In genomic region chr3:50121416-50122032, GRCh38 we compare ENCODE assay signal across 7 cellular contexts. TPM values are rescaled to one million over a fixed set of nuclear protein-coding genes. Genes with fewer than 3 reads are reported as not detected.
DNase-seq lines count a peak whose midpoint lies in the region; ATAC-seq and TF ChIP-seq lines count a peak whose summit lies in the region.

No MANE protein-coding gene starts in this region.

- H3K4me3 Mint-ChIP-seq in natural killer cell treated with Interleukin-12 subunit alpha and Interleukin-12 subunit beta and Interleukin-15 and Interleukin-18, amount 100 ng/mL, for 72 hours, result no peak overlapping the region
- no peak overlapping the region for H3K4me3 Mint-ChIP-seq in stimulated activated naive B cell treated with anti-CD40 and anti-IgM and Interleukin-4, amounts not matched to agents 10 μg/mL and 1 μg/mL and 100 μg/mL, for 72 hours

- H3K4me3 ChIP-seq in GM12865 (ENCODE audit: low read depth, low read length), result no peak overlapping the region

- TF ChIP-seq CTCF in GM12865 (IDR thresholded peaks at IDR 0.05; ENCODE audit: insufficient read depth, low read depth, low read length, missing control alignments), result peak; percentile 81

- no peak overlapping the region for H3K27ac Mint-ChIP-seq in natural killer cell treated with Interleukin-12 subunit alpha and Interleukin-12 subunit beta and Interleukin-15 and Interleukin-18, amount 100 ng/mL, for 72 hours
- peak overlapping the region; percentile 31 for H3K27ac Mint-ChIP-seq in stimulated activated naive B cell treated with anti-CD40 and anti-IgM and Interleukin-4, amounts not matched to agents 10 μg/mL and 1 μg/mL and 100 μg/mL, for 72 hours

- peak; percentile 82 for DNase-seq in GM12865 (ENCODE audit: low read depth)
- peak; percentile 32 for DNase-seq in NOMO-1 treated with dmso at 0.1 percent for 144 hours (lab: John Stamatoyannopoulos, UW; ENCODE audit: unreplicated experiment)
- peak; percentile 72 for DNase-seq in activated CD8-positive, alpha-beta memory T cell treated with anti-CD3 and anti-CD28 coated beads, Interleukin-2, amount 50 U/mL, for 4 hours
- no peak for DNase-seq in natural killer cell treated with Interleukin-12 subunit alpha and Interleukin-12 subunit beta and Interleukin-15 and Interleukin-18, amount 100 ng/mL, for 72 hours (ENCODE audit: low spot score)
- DNase-seq in stimulated activated naive B cell treated with anti-CD40 and anti-IgM and Interleukin-4, amounts not matched to agents 10 μg/mL and 1 μg/mL and 100 μg/mL, for 72 hours, result peak; percentile 40

- H3K9me3 Mint-ChIP-seq in natural killer cell treated with Interleukin-12 subunit alpha and Interleukin-12 subunit beta and Interleukin-15 and Interleukin-18, amount 100 ng/mL, for 72 hours, result no peaks in the 10 kb centered on the region
- H3K9me3 Mint-ChIP-seq in stimulated activated naive B cell treated with anti-CD40 and anti-IgM and Interleukin-4, amounts not matched to agents 10 μg/mL and 1 μg/mL and 100 μg/mL, for 72 hours, result no peaks in the 10 kb centered on the region

- no peaks in the 10 kb centered on the region for H3K27me3 Mint-ChIP-seq in natural killer cell treated with Interleukin-12 subunit alpha and Interleukin-12 subunit beta and Interleukin-15 and Interleukin-18, amount 100 ng/mL, for 72 hours
- H3K27me3 Mint-ChIP-seq in stimulated activated naive B cell treated with anti-CD40 and anti-IgM and Interleukin-4, amounts not matched to agents 10 μg/mL and 1 μg/mL and 100 μg/mL, for 72 hours, result no peaks in the 10 kb centered on the region

- peak; percentile 69 for ATAC-seq in HG03066 (IDR thresholded peaks at IDR 0.05; ENCODE audit: low read depth, unreplicated experiment)
- ATAC-seq in esophagus mucosa, result peak; percentile 74
- ATAC-seq in natural killer cell treated with Interleukin-12 subunit alpha and Interleukin-12 subunit beta and Interleukin-15 and Interleukin-18, amount 100 ng/mL, for 72 hours, result peak; percentile 75 to 80
- peak; percentile 88 to 90 for ATAC-seq in stimulated activated naive B cell treated with anti-CD40 and anti-IgM and Interleukin-4, amounts not matched to agents 10 μg/mL and 1 μg/mL and 100 μg/mL, for 72 hours (replicated peaks)

- peaks cover 0 to 2% of the 10 kb centered on the region in 2 donors for H3K4me1 Mint-ChIP-seq in natural killer cell treated with Interleukin-12 subunit alpha and Interleukin-12 subunit beta and Interleukin-15 and Interleukin-18, amount 100 ng/mL, for 72 hours (ENCODE audit: low read depth in 2 of 2)
- peaks cover 12 to 15% of the 10 kb centered on the region in 2 donors for H3K4me1 Mint-ChIP-seq in stimulated activated naive B cell treated with anti-CD40 and anti-IgM and Interleukin-4, amounts not matched to agents 10 μg/mL and 1 μg/mL and 100 μg/mL, for 72 hours

- H3K36me3 Mint-ChIP-seq in natural killer cell treated with Interleukin-12 subunit alpha and Interleukin-12 subunit beta and Interleukin-15 and Interleukin-18, amount 100 ng/mL, for 72 hours, result peaks cover 7% of the 10 kb centered on the region
- peaks cover 24 to 34% of the 10 kb centered on the region in 2 donors for H3K36me3 Mint-ChIP-seq in stimulated activated naive B cell treated with anti-CD40 and anti-IgM and Interleukin-4, amounts not matched to agents 10 μg/mL and 1 μg/mL and 100 μg/mL, for 72 hours

RNA-seq across cellular contexts. Expression of gene RBM5, which starts 32.8 kb away (rescaled TPM):
- 59.5 TPM for total RNA-seq in esophagus mucosa
- 100 to 1,000 TPM; 198 to 270 TPM for total RNA-seq in natural killer cell treated with Interleukin-12 subunit alpha and Interleukin-12 subunit beta and Interleukin-15 and Interleukin-18, amount 100 ng/mL, for 72 hours

RNA-seq across cellular contexts. Expression of gene SEMA3F, which starts 33.6 kb away (rescaled TPM):
- 72.7 TPM for total RNA-seq in esophagus mucosa
- under 1 TPM; 0.12 to 0.81 TPM for total RNA-seq in natural killer cell treated with Interleukin-12 subunit alpha and Interleukin-12 subunit beta and Interleukin-15 and Interleukin-18, amount 100 ng/mL, for 72 hours

Comparison
In these comparisons a context has a peak if more than half of its experiments do, and no peak if none do; other contexts are left out.
1. RNA of gene SEMA3F, which starts 33.6 kb away (total RNA-seq): 72.7 TPM in esophagus mucosa (single experiment); 0.12 to 0.81 TPM in natural killer cell treated with Interleukin-12 subunit alpha and Interleukin-12 subunit beta and Interleukin-15 and Interleukin-18, amount 100 ng/mL, for 72 hours; every median in the first group is over 10 times any median in the second.
2. Peak in every context shown above with its lines, with median percentiles within 50 percentile points of each other: ATAC-seq.